In genomic region chr1:66309006-66309741, GRCh38 we compare ENCODE assay signal across 7 cellular contexts.
"Had no signal": no experiment of that assay in that cellular context is flagged by ENCODE, and none has a peak within 500 bp of the region (broad histone marks: within the 10 kb centered on the region; RNA-seq: fewer than 3 reads in every experiment).

No MANE protein-coding gene starts in this region.

- H3K27ac ChIP-seq: GM23248 had no signal

- H3K9me3 ChIP-seq: HAP-1 had no signal

- H3K4me3 ChIP-seq: GM23248, HAP-1, K562 had no signal

- ATAC-seq: K562 had no signal

- H3K4me1 ChIP-seq: HAP-1 had no signal

- DNase-seq: GM23248, GOT3, H7, IMR-90, KG1 had no signal

- H3K36me3 ChIP-seq: HAP-1 had no signal

- H2AFZ ChIP-seq: GM23248 had no signal

- H3K9ac ChIP-seq: GM23248 had no signal
